ENCODE assay signal across 7 cellular contexts in the genomic region with DNA sequence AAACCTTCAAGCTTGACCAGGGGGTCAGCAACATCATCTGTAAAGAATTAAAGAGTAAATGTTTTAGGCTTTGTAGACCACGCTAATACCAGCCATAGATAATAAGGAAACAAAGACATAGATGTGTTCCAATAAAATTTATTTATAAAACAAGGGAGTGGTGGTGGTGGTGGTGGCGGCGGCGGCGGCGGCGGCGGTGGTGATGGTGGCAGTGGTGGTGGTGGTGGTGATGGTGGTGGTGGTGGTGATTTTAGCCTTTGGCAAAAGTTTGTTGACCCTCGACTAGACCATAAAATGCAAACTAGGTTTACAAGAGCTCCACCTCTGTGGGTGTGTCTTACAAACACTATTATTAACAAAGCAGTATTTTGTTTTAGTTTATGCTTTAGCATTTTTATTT.
"Had no signal": no experiment of that assay in that cellular context is flagged by ENCODE, and none has a peak within 500 bp of the region (broad histone marks: within the 10 kb centered on the region; RNA-seq: fewer than 3 reads in every experiment).

No MANE protein-coding gene starts in this region.

- DNase-seq: GM23248, GOT3, H9, HCEC 1CT, HFFc6 had no signal

- H3K4me3 ChIP-seq: GM23248, GM23338, HAP-1 had no signal
